8 cellular contexts compared by ENCODE assay signal in genomic region chr4:177309525-177310371, GRCh38. TPM values are rescaled to one million over a fixed set of nuclear protein-coding genes. Genes with fewer than 3 reads are reported as not detected.
A peak's percentile ranks its signal among the peaks of the same experiment; 100 is the strongest.
DNase-seq lines count a peak whose midpoint lies in the region; ATAC-seq, FAIRE-seq and TF ChIP-seq lines count a peak whose summit lies in the region.

A gene with protein sequence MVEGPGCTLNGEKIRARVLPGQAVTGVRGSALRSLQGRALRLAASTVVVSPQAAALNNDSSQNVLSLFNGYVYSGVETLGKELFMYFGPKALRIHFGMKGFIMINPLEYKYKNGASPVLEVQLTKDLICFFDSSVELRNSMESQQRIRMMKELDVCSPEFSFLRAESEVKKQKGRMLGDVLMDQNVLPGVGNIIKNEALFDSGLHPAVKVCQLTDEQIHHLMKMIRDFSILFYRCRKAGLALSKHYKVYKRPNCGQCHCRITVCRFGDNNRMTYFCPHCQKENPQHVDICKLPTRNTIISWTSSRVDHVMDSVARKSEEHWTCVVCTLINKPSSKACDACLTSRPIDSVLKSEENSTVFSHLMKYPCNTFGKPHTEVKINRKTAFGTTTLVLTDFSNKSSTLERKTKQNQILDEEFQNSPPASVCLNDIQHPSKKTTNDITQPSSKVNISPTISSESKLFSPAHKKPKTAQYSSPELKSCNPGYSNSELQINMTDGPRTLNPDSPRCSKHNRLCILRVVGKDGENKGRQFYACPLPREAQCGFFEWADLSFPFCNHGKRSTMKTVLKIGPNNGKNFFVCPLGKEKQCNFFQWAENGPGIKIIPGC (plus strand): TSS chr4:177309874. CDS start chr4:177309954, 80 bp downstream.

- H3K27ac Mint-ChIP-seq in activated B cell treated with CpG ODN at 0.5 μM for 24 hours: peak within 1 kb of the TSS; percentile 37

- ATAC-seq in HG03175 (IDR thresholded peaks at IDR 0.05; ENCODE audit: unreplicated experiment) (peak; percentile 88), activated B cell treated with CpG ODN at 0.5 μM for 24 hours (ENCODE audit: low read depth) (peak; percentile 96)

- H3K27me3 Mint-ChIP-seq in activated B cell treated with CpG ODN at 0.5 μM for 24 hours: no peaks in the 10 kb centered on the region

- H3K36me3 ChIP-seq in kidney (ENCODE audit: control insufficient read depth in 1 of 2, insufficient read depth in 2 of 2, low read length in 2 of 2): no peaks in the 10 kb centered on the region

- CTCF ChIA-PET in activated B cell treated with CpG ODN at 0.5 μM for 24 hours (lab: Charles Lee): no interaction called here

- H3K9ac ChIP-seq in kidney (ENCODE audit: low read length in 2 of 2): peak within 1 kb of the TSS in 1 of 2 donors; percentile 24

- TF ChIP-seq CTCF in AG09309 (IDR thresholded peaks at IDR 0.05; ENCODE audit: control insufficient read depth, insufficient read depth, low read depth, low read length, missing control alignments): no peak
- no peak for TF ChIP-seq CTCF in activated B cell treated with CpG ODN at 0.5 μM for 24 hours (IDR thresholded peaks at IDR 0.05)
- TF ChIP-seq CTCF in kidney (IDR thresholded peaks at IDR 0.05; ENCODE audit: borderline replicate concordance, extremely low read depth, insufficient read depth): no peak

- peaks cover 0 to 4% of the 10 kb centered on the region in 2 donors for H3K4me1 ChIP-seq in kidney (ENCODE audit: control insufficient read depth in 1 of 2, insufficient read depth in 1 of 2, low read depth in 1 of 2, low read length in 2 of 2)

- DNase-seq in AG09309 (ENCODE audit: low read depth) (peak; percentile 35), NCI-H345 (lab: John Stamatoyannopoulos, UW) (peak; percentile 85), activated B cell treated with CpG ODN at 0.5 μM for 24 hours (peak; percentile 84), kidney (peak; percentile 95)
- peak; percentile 88 for DNase-seq in central memory CD4-positive, alpha-beta T cell
- peak; percentile 97 for DNase-seq in stimulated activated CD4-positive, alpha-beta T cell treated with anti-CD3 and anti-CD28 coated beads, Interleukin-15, amount 100 ng/mL, for 24 hours

- POLR2A ChIA-PET in activated B cell treated with CpG ODN at 0.5 μM for 24 hours (lab: Charles Lee): interaction anchor here (0.6 to 2.2 kb wide), 2 partner anchors 132 to 226 kb away, joined by 10 to 19 read pairs; partner anchors contain the start of gene AGA

- peak within 1 kb of the TSS; percentile 85 for H3K4me3 ChIP-seq in AG09309 (ENCODE audit: control insufficient read depth, low read depth, low read length)
- peak within 1 kb of the TSS; percentile 66 to 74 for H3K4me3 ChIP-seq in kidney (ENCODE audit: low read length in 2 of 2)

- no peaks in the 10 kb centered on the region for H3K9me3 Mint-ChIP-seq in activated B cell treated with CpG ODN at 0.5 μM for 24 hours

- no peaks in the 10 kb centered on the region for H3K36me3 Mint-ChIP-seq in activated B cell treated with CpG ODN at 0.5 μM for 24 hours (ENCODE audit: low read depth)

- H3K9me3 ChIP-seq in kidney (ENCODE audit: control insufficient read depth in 1 of 2, low read length in 2 of 2): no peaks in the 10 kb centered on the region

- H3K27ac ChIP-seq in kidney (ENCODE audit: low read depth in 2 of 2, low read length in 2 of 2): no peak within 1 kb of the TSS

- H3K4me3 Mint-ChIP-seq in activated B cell treated with CpG ODN at 0.5 μM for 24 hours: peak within 1 kb of the TSS; percentile 94

- in situ Hi-C loops in GM18951 (cut with MboI; ENCODE audit: low sequenced_read_pairs, unreplicated experiment): no loop called here

- no peak for FAIRE-seq in kidney (lab: Jason Lieb, UNC)

- TF ChIP-seq POLR2A in GM18951 (IDR thresholded peaks at IDR 0.05; ENCODE audit: extremely low read depth, insufficient read depth, insufficient read length): peak; percentile 83

- intact Hi-C loops in activated B cell treated with CpG ODN at 0.5 μM for 24 hours (cut with micrococcal nuclease): loop anchor here (1.0 kb wide), 2 partner anchors 133 to 990 kb away; partner anchors contain the start of genes AGA and SPCS3
- intact Hi-C loops in kidney (cut with DNase I): no loop called here

- peaks cover 11% of the 10 kb centered on the region for H3K4me1 Mint-ChIP-seq in activated B cell treated with CpG ODN at 0.5 μM for 24 hours

RNA-seq across cellular contexts. Expression of the gene that starts here (rescaled TPM):
- total RNA-seq in activated B cell treated with CpG ODN at 0.5 μM for 24 hours (0.15 and 0.35 TPM in 2 replicates), kidney (0.35 TPM)
- polyA plus RNA-seq in kidney (ENCODE audit: insufficient read depth, low read depth, low replicate concordance): not detected

Comparison
In these comparisons a context has a peak if more than half of its experiments do, and no peak if none do; other contexts are left out.
1. Peak in DNase-seq and ATAC-seq in activated B cell treated with CpG ODN at 0.5 μM for 24 hours; RNA of the gene not detected or under 1 TPM.
2. Peak in DNase-seq and H3K4me3 ChIP-seq in kidney; RNA of the gene not detected or under 1 TPM.
3. DNase-seq: peak in every context shown above with its lines; median percentile 97 in stimulated activated CD4-positive, alpha-beta T cell treated with anti-CD3 and anti-CD28 coated beads, Interleukin-15, amount 100 ng/mL, for 24 hours; 95 in kidney; 88 in central memory CD4-positive, alpha-beta T cell; 85 in NCI-H345; 84 in activated B cell treated with CpG ODN at 0.5 μM for 24 hours; 35 in AG09309.